8 cellular contexts compared by ENCODE assay signal in genomic region chr2:68488605-68489004, GRCh38. TPM values are rescaled to one million over a fixed set of nuclear protein-coding genes. Genes with fewer than 3 reads are reported as not detected.
DNase-seq lines count a peak whose midpoint lies in the region; ATAC-seq, FAIRE-seq and TF ChIP-seq lines count a peak whose summit lies in the region.
"Not testable (repeated sequence)": the region's sequence is repeated elsewhere in the genome, so short reads cannot be mapped to it uniquely, and the experiment has no call there.

No MANE protein-coding gene starts in this region.

- H3K36me3 ChIP-seq in GM23248 (ENCODE audit: low read depth); GM12878 (ENCODE audit: control insufficient read depth in 2 of 2, insufficient read depth in 2 of 2, low read length in 1 of 2); mesenchymal stem cell (ENCODE audit: control insufficient read depth in 1 of 2, insufficient read depth in 2 of 2, low read depth in 1 of 2, low read length in 2 of 2): not testable (repeated sequence)

- not testable (repeated sequence) for H3K79me2 ChIP-seq in GM23248 (ENCODE audit: insufficient read depth); GM12878 (ENCODE audit: control insufficient read depth, insufficient read depth, low read length)

- not testable (repeated sequence) for H3K79me1 ChIP-seq in mesenchymal stem cell (replicated peaks; ENCODE audit: low read length, poor library complexity, severe bottlenecking)

- intact Hi-C loops in GM12878 (cut with micrococcal nuclease; ENCODE audit: unreplicated experiment), result loop anchor here (1.0 to 5.0 kb wide), 3 partner anchors 109 to 439 kb away; no protein-coding TSS in a partner anchor

- not testable (repeated sequence) for H2BK12ac ChIP-seq in mesenchymal stem cell (ENCODE audit: low read length in 2 of 2)

- H2BK15ac ChIP-seq in mesenchymal stem cell (ENCODE audit: low read depth, poor library complexity, severe bottlenecking), result not testable (repeated sequence)

- not testable (repeated sequence) for TF ChIP-seq EP300 in GM12878 (IDR thresholded peaks at IDR 0.05; ENCODE audit: borderline replicate concordance in 1 of 2, control insufficient read depth in 1 of 2, low read depth in 2 of 2, low read length in 2 of 2)

- H3F3A ChIP-seq in GM23248 (ENCODE audit: insufficient read depth), result not testable (repeated sequence)

- not testable (repeated sequence) for H3K9me3 ChIP-seq in GM23248 (ENCODE audit: low read depth); GM12878 (replicated peaks; ENCODE audit: control insufficient read depth, insufficient read depth, low read length); mesenchymal stem cell (ENCODE audit: control insufficient read depth, low read length)

- H3K9me2 ChIP-seq in GM23248 (ENCODE audit: insufficient read depth), result not testable (repeated sequence)

- not testable (repeated sequence) for H3K4me2 ChIP-seq in GM23248 (ENCODE audit: unreplicated experiment); GM12878 (ENCODE audit: control insufficient read depth, insufficient read depth); mesenchymal stem cell (ENCODE audit: low read length, poor library complexity, severe bottlenecking)

- TF ChIP-seq RAD21 in GM12878 (IDR thresholded peaks at IDR 0.05; ENCODE audit: insufficient read depth, low read depth, low read length), result not testable (repeated sequence)

- not testable (repeated sequence) for H4K8ac ChIP-seq in mesenchymal stem cell (ENCODE audit: low read length)

- CTCF ChIA-PET in GM12878 (lab: Yijun Ruan, JAX), result interaction anchor here (0.8 to 2.9 kb wide), 12 partner anchors 11 to 227 kb away, joined by 3 to 45 read pairs (median 3); partner anchors contain the start of genes APLF and FBXO48

- in situ Hi-C loops in GM23248 (cut with MboI), result loop anchor here (10.0 to 25.0 kb wide), 2 partner anchors 224 to 426 kb away; no protein-coding TSS in a partner anchor
- in situ Hi-C loops in GM12878 (cut with MboI), result not testable (repeated sequence)

- H3K27ac ChIP-seq in GM23248; GM12878 (ENCODE audit: control insufficient read depth, insufficient read depth); mesenchymal stem cell (ENCODE audit: low read length, poor library complexity, severe bottlenecking): not testable (repeated sequence)

- POLR2A ChIA-PET in GM12878 (lab: Charles Lee), result interaction anchor here (2.1 kb wide), 1 partner anchor 22 kb away, joined by 7 read pairs; the partner anchor contains the start of genes APLF and FBXO48

- H3K18ac ChIP-seq in mesenchymal stem cell (ENCODE audit: low read depth in 1 of 2, low read length in 2 of 2), result not testable (repeated sequence)

- SMC1A ChIA-PET in GM12878 (lab: Charles Lee; ENCODE audit: uncharacterized antibody, unreplicated experiment), result interaction anchor here (1.0 to 2.1 kb wide), 7 partner anchors 20 to 222 kb away, joined by 3 to 16 read pairs (median 5); no protein-coding TSS in a partner anchor

- not testable (repeated sequence) for H4K91ac ChIP-seq in mesenchymal stem cell (ENCODE audit: low read length)

- H3K14ac ChIP-seq in mesenchymal stem cell (ENCODE audit: low read length in 2 of 2), result not testable (repeated sequence)

- H2AFZ ChIP-seq in GM23248; GM12878 (ENCODE audit: control insufficient read depth, low read depth, low read length); mesenchymal stem cell (ENCODE audit: low read depth, low read length): not testable (repeated sequence)

- H2AK5ac ChIP-seq in mesenchymal stem cell (ENCODE audit: low read length, severe bottlenecking), result not testable (repeated sequence)

- not testable (repeated sequence) for TF ChIP-seq CTCF in GM12878 (IDR thresholded peaks at IDR 0.05 in 2 of 3, conservative IDR thresholded peaks at IDR 0.05 in 1 of 3; ENCODE audit: control insufficient read depth in 2 of 3, extremely low read depth in 1 of 3, insufficient read depth in 1 of 3, low read depth in 3 of 3, low read length in 3 of 3); epithelial cell of esophagus (IDR thresholded peaks at IDR 0.05; ENCODE audit: insufficient read depth, low read depth, low read length, missing control alignments)

- not testable (repeated sequence) for H2BK5ac ChIP-seq in mesenchymal stem cell (ENCODE audit: low read depth, low read length, poor library complexity, severe bottlenecking)

- not testable (repeated sequence) for H3K9ac ChIP-seq in GM23248; GM12878 (ENCODE audit: control insufficient read depth, insufficient read depth, low read length)
- peak overlapping the region; percentile 34 for H3K9ac ChIP-seq in mesenchymal stem cell (ENCODE audit: low read length)

- not testable (repeated sequence) for H3K27me3 ChIP-seq in GM23248 (replicated peaks; ENCODE audit: insufficient read depth); GM12878 (replicated peaks in 1 of 2; ENCODE audit: control insufficient read depth in 2 of 2, insufficient read depth in 2 of 2, low read length in 1 of 2); mesenchymal stem cell (ENCODE audit: control insufficient read depth in 1 of 2, insufficient read depth in 1 of 2, low read length in 2 of 2)

- not testable (repeated sequence) for TF ChIP-seq POLR2A in GM12878 (IDR thresholded peaks at IDR 0.05; ENCODE audit: low read depth, low read length)

- FAIRE-seq in GM12878 (lab: Jason Lieb, UNC), result peak; percentile 27

- DNase-seq in ELR (ENCODE audit: low read depth) (peak; percentile 20), GM23248 (peak; percentile 44), M059J (ENCODE audit: low read depth) (peak; percentile 22), epithelial cell of esophagus (ENCODE audit: low read depth) (peak; percentile 39)
- DNase-seq in GM12878 (ENCODE audit: low read depth, low spot score); mesenchymal stem cell: not testable (repeated sequence)

- not testable (repeated sequence) for H3K4me1 ChIP-seq in GM23248 (ENCODE audit: insufficient read depth); GM12878 (ENCODE audit: control insufficient read depth, insufficient read depth, low read length); mesenchymal stem cell (ENCODE audit: control insufficient read depth, insufficient read depth, low read depth, low read length)

- H3K23ac ChIP-seq in mesenchymal stem cell (ENCODE audit: low read length in 2 of 2), result not testable (repeated sequence)

- H4K20me1 ChIP-seq in GM23248 (ENCODE audit: insufficient read depth); GM12878 (ENCODE audit: control insufficient read depth, insufficient read depth): not testable (repeated sequence)

- RAD21 ChIA-PET in GM12878 (lab: Charles Lee; ENCODE audit: unreplicated experiment), result interaction anchor here (1.3 to 2.6 kb wide), 3 partner anchors 25 to 437 kb away, joined by 3 to 17 read pairs (median 6); no protein-coding TSS in a partner anchor

- 85 to 86% methylated on average over 1 of the region's 1 CpG for WGBS in GM23248 (ENCODE audit: low coverage in 1 of 2, low lambda C conversion rate in 2 of 2, missing lambda C conversion rate in 2 of 2), 2 experiments
- 24% methylated on average over 1 of the region's 1 CpG for WGBS in GM12878 (ENCODE audit: insufficient coverage, insufficient replicate concordance, low lambda C conversion rate, missing lambda C conversion rate)
- no CpG with 5 or more reads among the region's 1 CpG for WGBS in mesenchymal stem cell

- H3K4me3 ChIP-seq in GM23248; GM12878; epithelial cell of esophagus (ENCODE audit: low read length); mesenchymal stem cell (ENCODE audit: insufficient read depth in 1 of 2, low read depth in 1 of 2, low read length in 2 of 2): not testable (repeated sequence)

- H2BK120ac ChIP-seq in mesenchymal stem cell (ENCODE audit: low read depth, low read length), result not testable (repeated sequence)

- ATAC-seq in GM18868 (IDR thresholded peaks at IDR 0.05; ENCODE audit: unreplicated experiment) (peak; percentile 87), HG03060 (IDR thresholded peaks at IDR 0.05; ENCODE audit: low read depth, unreplicated experiment) (peak; percentile 37), GM12878 (peak; percentile 41)

- BruUV-seq in GM12878 (replicated peaks; lab: Mats Ljungman, UMichigan), result not testable (repeated sequence)

- H3K4ac ChIP-seq in mesenchymal stem cell (ENCODE audit: low read depth in 1 of 2, low read length in 2 of 2), result not testable (repeated sequence)

RNA-seq across cellular contexts. Expression of gene APLF, which starts 21.2 kb away (rescaled TPM):
- total RNA-seq in GM23248 (2014; rRNA removed; shearing (Covaris generic)), result 4.0 and 5.1 TPM in 2 replicates
- 3.2 and 3.6 TPM in 2 replicates for polyA plus RNA-seq in GM23248 (2016; fragmentation: Nextera tagmentation; extraction: Ambion mirVana)
- 1.4 and 2.6 TPM in 2 replicates for total RNA-seq in M059J (2014; rRNA removed; shearing (Covaris generic))
- total RNA-seq in GM12878 (2013; cell fraction: nucleolus; rRNA removed), result 1.0 and 1.1 TPM in 2 replicates
- total RNA-seq in GM12878 (2014; rRNA removed), result 1.7 and 2.5 TPM in 2 replicates
- 2.3 and 2.4 TPM in 2 replicates for total RNA-seq in GM12878 (2014; rRNA removed; fragmentation: Illumina TruSeq; extraction: Trizol)
- 1.9 TPM in 2 replicates for total RNA-seq in GM12878 (2021)
- 0.58 TPM for polyA plus RNA-seq in GM12878 (2011; ENCODE audit: low read depth)
- polyA plus RNA-seq in GM12878 (2011; rRNA removed), result 0.71 and 1.4 TPM in 2 replicates
- polyA plus RNA-seq in GM12878 (2011; cell fraction: cytosol; rRNA removed), result 0.28 and 0.30 TPM in 2 replicates
- polyA plus RNA-seq in GM12878 (2011; cell fraction: nucleus; rRNA removed), result 0.67 TPM in 2 replicates
- polyA plus RNA-seq in GM12878 (2012), result 0.68 and 0.98 TPM in 2 replicates
- polyA plus RNA-seq in GM12878 (2014; fragmentation: Illumina TruSeq; extraction: Trizol), result 1.8 and 2.6 TPM in 2 replicates
- under 1 TPM; 0.66 to 0.69 TPM for polyA plus RNA-seq in GM12878 (2014; fragmentation: Nextera tagmentation; extraction: Ambion mirVana)
- 1.1 and 1.2 TPM in 2 replicates for polyA plus RNA-seq in GM12878 (2014; rRNA removed)
- polyA plus RNA-seq in GM12878 (2016; fragmentation: Nextera tagmentation; extraction: Ambion mirVana), result 1 to 10 TPM; 2.1 to 2.8 TPM
- polyA minus RNA-seq in GM12878 (2011; rRNA and poly(A)+ RNA removed), result 0.82 and 0.95 TPM in 2 replicates
- polyA minus RNA-seq in GM12878 (2011; cell fraction: cytosol; rRNA and poly(A)+ RNA removed), result 0.80 and 1.1 TPM in 2 replicates
- polyA minus RNA-seq in GM12878 (2011; cell fraction: nucleus; rRNA and poly(A)+ RNA removed), result 1.1 and 2.2 TPM in 2 replicates
- polyA plus RNA-seq in mesenchymal stem cell (2013, experiment 1 of 2), result 1.3 TPM
- 1.4 TPM for polyA plus RNA-seq in mesenchymal stem cell (2013, experiment 2 of 2)

RNA-seq across cellular contexts. Expression of gene FBXO48, which starts 21.5 kb away (rescaled TPM):
- 0.38 and 0.65 TPM in 2 replicates for total RNA-seq in GM23248 (2014; rRNA removed; shearing (Covaris generic))
- 0.67 and 1.0 TPM in 2 replicates for polyA plus RNA-seq in GM23248 (2016; fragmentation: Nextera tagmentation; extraction: Ambion mirVana)
- 0.91 and 1.5 TPM in 2 replicates for total RNA-seq in M059J (2014; rRNA removed; shearing (Covaris generic))
- total RNA-seq in GM12878 (2013; cell fraction: nucleolus; rRNA removed), result 1.6 and 1.7 TPM in 2 replicates
- total RNA-seq in GM12878 (2014; rRNA removed), result 0.56 and 0.87 TPM in 2 replicates
- total RNA-seq in GM12878 (2014; rRNA removed; fragmentation: Illumina TruSeq; extraction: Trizol), result 1.4 and 1.5 TPM in 2 replicates
- 0.85 and 1.1 TPM in 2 replicates for total RNA-seq in GM12878 (2021)
- polyA plus RNA-seq in GM12878 (2011; ENCODE audit: low read depth), result 0.29 TPM
- polyA plus RNA-seq in GM12878 (2011; rRNA removed), result 2.3 and 3.2 TPM in 2 replicates
- polyA plus RNA-seq in GM12878 (2011; cell fraction: cytosol; rRNA removed), result 0.85 and 1.2 TPM in 2 replicates
- polyA plus RNA-seq in GM12878 (2011; cell fraction: nucleus; rRNA removed), result 0.85 and 0.91 TPM in 2 replicates
- 0.42 and 0.70 TPM in 2 replicates for polyA plus RNA-seq in GM12878 (2012)
- 1.5 and 2.2 TPM in 2 replicates for polyA plus RNA-seq in GM12878 (2014; fragmentation: Illumina TruSeq; extraction: Trizol)
- 1 to 10 TPM in 1 of 2 experiments, under 1 TPM in 1; 0.90 to 1.1 TPM for polyA plus RNA-seq in GM12878 (2014; fragmentation: Nextera tagmentation; extraction: Ambion mirVana)
- polyA plus RNA-seq in GM12878 (2014; rRNA removed), result 0.67 and 1.3 TPM in 2 replicates
- polyA plus RNA-seq in GM12878 (2016; fragmentation: Nextera tagmentation; extraction: Ambion mirVana), result 1 to 10 TPM; 1.1 to 1.5 TPM
- 1.1 and 2.0 TPM in 2 replicates for polyA minus RNA-seq in GM12878 (2011; rRNA and poly(A)+ RNA removed)
- 0.31 and 0.40 TPM in 2 replicates for polyA minus RNA-seq in GM12878 (2011; cell fraction: cytosol; rRNA and poly(A)+ RNA removed)
- 0.73 and 1.3 TPM in 2 replicates for polyA minus RNA-seq in GM12878 (2011; cell fraction: nucleus; rRNA and poly(A)+ RNA removed)
- 0.61 TPM for polyA plus RNA-seq in mesenchymal stem cell (2013, experiment 1 of 2)
- polyA plus RNA-seq in mesenchymal stem cell (2013, experiment 2 of 2), result 0.59 TPM

Comparison
In these comparisons a context has a peak if more than half of its experiments do, and no peak if none do; other contexts are left out.
1. ATAC-seq: peak in every context shown above with its lines; median percentile 87 in GM18868; 41 in GM12878; 37 in HG03060.